ENCODE assay signal across 9 cellular contexts in the genomic region with DNA sequence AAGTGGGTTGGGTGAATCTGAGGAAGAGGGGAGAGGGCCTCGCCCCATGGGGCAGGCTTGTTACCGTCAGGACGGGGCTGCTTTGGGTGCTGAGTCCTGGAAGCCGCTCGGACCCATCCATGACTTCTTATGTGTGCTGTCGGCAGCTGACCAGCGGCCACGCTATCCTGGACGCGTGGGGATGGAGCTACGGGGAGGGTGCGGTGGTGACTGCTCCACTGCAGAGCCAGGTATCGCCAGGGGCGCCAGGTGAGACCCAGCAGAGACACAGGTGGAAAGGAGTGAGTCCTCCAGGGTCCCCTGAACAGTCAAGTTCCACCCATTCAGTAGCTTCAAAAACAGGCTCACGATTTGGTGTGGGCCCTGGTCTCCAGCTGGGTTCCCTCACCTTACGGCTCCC. TPM values are rescaled to one million over a fixed set of nuclear protein-coding genes. Genes with fewer than 3 reads are reported as not detected.
"Had no signal": no experiment of that assay in that cellular context is flagged by ENCODE, and none has a peak within 500 bp of the region (broad histone marks: within the 10 kb centered on the region; RNA-seq: fewer than 3 reads in every experiment).

No MANE protein-coding gene starts in this region.

- H3K4me3 Mint-ChIP-seq: H9, IgD-negative memory B cell had no signal

- DNase-seq: GM23248, GOT3, H9, HCEC 1CT, KBM-7 had no signal

- FAIRE-seq: H54, HepG2 had no signal

- H2AFZ ChIP-seq: GM23248 had no signal

- H3K4me3 ChIP-seq: GM23248 had no signal

- H3K27ac ChIP-seq: GM23248, HL-60 had no signal

- H3K9ac ChIP-seq: GM23248 had no signal

- H3K36me3 Mint-ChIP-seq: IgD-negative memory B cell had no signal

- H3K27ac Mint-ChIP-seq: IgD-negative memory B cell had no signal

- H3K9me3 Mint-ChIP-seq: H9, IgD-negative memory B cell had no signal

- H3K27me3 Mint-ChIP-seq: IgD-negative memory B cell had no signal

RNA-seq across cellular contexts. Expression of a gene that starts 10.6 kb away (rescaled TPM):
- polyA plus RNA-seq: IgD-negative memory B cell had no signal
